Comparison of ENCODE assay signal across 19 cellular contexts in genomic region chr11:9851366-9851765, GRCh38.
A peak's percentile ranks its signal among the peaks of the same experiment; 100 is the strongest.
DNase-seq lines count a peak whose midpoint lies in the region; ATAC-seq and TF ChIP-seq lines count a peak whose summit lies in the region.
"Had no signal": no experiment of that assay in that cellular context is flagged by ENCODE, and none has a peak within 500 bp of the region (broad histone marks: within the 10 kb centered on the region; RNA-seq: fewer than 3 reads in every experiment).

No MANE protein-coding gene starts in this region.

- TF ChIP-seq RAD21 in IMR-90 (IDR thresholded peaks at IDR 0.05; ENCODE audit: low read length) = no peak

- no peak overlapping the region for H2AK9ac ChIP-seq in IMR-90 (replicated peaks; ENCODE audit: low read depth, low read length, poor library complexity)

- no peak overlapping the region for H4K8ac ChIP-seq in IMR-90 (ENCODE audit: low read depth in 2 of 2, low read length in 2 of 2)

- no peak overlapping the region for H2AK5ac ChIP-seq in IMR-90 (ENCODE audit: low read depth, low read length)

- H3K4me1 ChIP-seq in ACC112 (ENCODE audit: control insufficient read depth, insufficient read depth, low read length, unreplicated experiment) = peaks cover 48% of the 10 kb centered on the region
- peaks cover 12% of the 10 kb centered on the region for H3K4me1 ChIP-seq in IMR-90 (ENCODE audit: control insufficient read depth, insufficient read depth, low read length)
- no peaks in the 10 kb centered on the region for H3K4me1 ChIP-seq in mammary epithelial cell (ENCODE audit: insufficient read depth, low read length)

- in situ Hi-C loops in IMR-90 (cut with MboI; ENCODE audit: low sequenced_read_pairs) (no loop called here), mammary epithelial cell (cut with MboI; ENCODE audit: low sequenced_read_pairs in 2 of 2) (loop anchor here in 1 of 2 donors (25.0 kb wide), 1 partner anchor 461 kb away; the partner anchor contains the start of gene ADM)

- H3K27ac ChIP-seq in ACC112 (ENCODE audit: low read depth, low read length) (peak overlapping the region; percentile 89), IMR-90 (ENCODE audit: insufficient read depth, low read length) (no peak overlapping the region), mammary epithelial cell (ENCODE audit: insufficient read depth, low read depth, low read length) (no peak overlapping the region)

- dilution Hi-C loops in IMR-90 (cut with HindIII; ENCODE audit: low sequenced_read_pairs, unreplicated experiment) = no loop called here
- dilution Hi-C loops in mammary epithelial cell (cut with HindIII; ENCODE audit: low sequenced_read_pairs) = no loop called here

- H2BK120ac ChIP-seq in IMR-90 (ENCODE audit: low read depth, low read length) = no peak overlapping the region

- no peak overlapping the region for H2AFZ ChIP-seq in ACC112 (ENCODE audit: low read length, unreplicated experiment)
- no peak overlapping the region for H2AFZ ChIP-seq in IMR-90 (replicated peaks; ENCODE audit: low read length, poor library complexity)
- no peak overlapping the region for H2AFZ ChIP-seq in mammary epithelial cell (ENCODE audit: low read depth, low read length)

- H3K79me1 ChIP-seq in IMR-90 (ENCODE audit: low read depth in 1 of 2, low read length in 2 of 2) = peaks cover 0 to 18% of the 10 kb centered on the region in 2 experiments; a peak in 2 of 4 replicates

- H3K4me2 ChIP-seq in IMR-90 (ENCODE audit: low read depth, low read length) (no peak overlapping the region), mammary epithelial cell (ENCODE audit: insufficient read depth, low read depth, low read length) (no peak overlapping the region)

- peak overlapping the region; percentile 93; the same call in 1 of the 2 replicates for H3K18ac ChIP-seq in IMR-90 (ENCODE audit: low read depth, low read length)

- no peak overlapping the region for H3K56ac ChIP-seq in IMR-90 (ENCODE audit: extremely low read depth, insufficient read depth, low read length)

- no peak overlapping the region for H2BK20ac ChIP-seq in IMR-90 (ENCODE audit: low read depth, low read length)

- CTCF ChIA-PET in IMR-90 (lab: Yijun Ruan, JAX) (interaction anchor here (0.6 kb wide), 1 partner anchor 21 kb away, joined by 4 read pairs; no protein-coding TSS in a partner anchor), mammary epithelial cell (lab: Charles Lee; ENCODE audit: low non-redundant PET) (no interaction called here)

- no peak overlapping the region for H3K9ac ChIP-seq in IMR-90 (ENCODE audit: low read depth, low read length)
- no peak overlapping the region for H3K9ac ChIP-seq in mammary epithelial cell (ENCODE audit: insufficient read depth, low read length)

- peak overlapping the region; percentile 98 for H2BK5ac ChIP-seq in IMR-90 (ENCODE audit: low read depth, low read length, poor library complexity, severe bottlenecking)

- H3K4me3 ChIP-seq in ACC112 (ENCODE audit: low read depth, low read length) = no peak overlapping the region
- H3K4me3 ChIP-seq in IMR-90 (ENCODE audit: insufficient read depth, low read depth, low read length) = no peak overlapping the region
- H3K4me3 ChIP-seq in mammary epithelial cell (replicated peaks in 1 of 3; ENCODE audit: insufficient read depth in 1 of 3, low read depth in 2 of 3, low read length in 3 of 3) = no peak overlapping the region
- H3K4me3 ChIP-seq: MG63 had no signal

- peaks cover 7% of the 10 kb centered on the region for H3K9me1 ChIP-seq in IMR-90 (ENCODE audit: insufficient read depth, low read length)

- H3K27me3 ChIP-seq in ACC112 (ENCODE audit: insufficient read depth, low read length) (no peaks in the 10 kb centered on the region), IMR-90 (ENCODE audit: control insufficient read depth, insufficient read depth, low read length) (no peaks in the 10 kb centered on the region), mammary epithelial cell (ENCODE audit: insufficient read depth, low read length) (no peaks in the 10 kb centered on the region)
- H3K27me3 ChIP-seq: MG63 had no signal

- H4K20me1 ChIP-seq in IMR-90 (ENCODE audit: insufficient read depth, low read length) = no peaks in the 10 kb centered on the region
- no peaks in the 10 kb centered on the region for H4K20me1 ChIP-seq in mammary epithelial cell (ENCODE audit: insufficient read depth, low read length)

- TF ChIP-seq POLR2A in IMR-90 (IDR thresholded peaks at IDR 0.05; ENCODE audit: low read depth, low read length) = no peak

- TF ChIP-seq CTCF in IMR-90 (conservative IDR thresholded peaks at IDR 0.05; ENCODE audit: low read depth, low read length) (no peak), mammary epithelial cell (conservative IDR thresholded peaks at IDR 0.05 in 1 of 2, IDR thresholded peaks at IDR 0.05 in 1 of 2; ENCODE audit: extremely low read depth in 1 of 2, insufficient read depth in 1 of 2, low read depth in 1 of 2, low read length in 2 of 2) (no peak)

- ATAC-seq in IMR-90 (ENCODE audit: low read depth) = no peak
- ATAC-seq: right cardiac atrium had no signal

- intact Hi-C loops in IMR-90 (cut with micrococcal nuclease) = loop anchor here (10.0 kb wide), 1 partner anchor 223 kb away; no protein-coding TSS in a partner anchor
- intact Hi-C loops in mammary epithelial cell (cut with micrococcal nuclease) = no loop called here

- no peak overlapping the region for H4K91ac ChIP-seq in IMR-90 (ENCODE audit: insufficient read depth, low read depth, low read length)

- H3K9me3 ChIP-seq in IMR-90 (ENCODE audit: control insufficient read depth, insufficient read depth, low read length) = no peaks in the 10 kb centered on the region
- H3K9me3 ChIP-seq in mammary epithelial cell (replicated peaks; ENCODE audit: insufficient read depth, low read length) = no peaks in the 10 kb centered on the region
- H3K9me3 ChIP-seq: MG63 had no signal

- no CpG with 5 or more reads among the region's 4 CpGs for WGBS in IMR-90 (ENCODE audit: extremely low coverage in 2 of 2, insufficient read length in 1 of 2), 2 experiments
- WGBS in mammary epithelial cell (ENCODE audit: low coverage, missing lambda C conversion rate) = 90% methylated on average over 4 of the region's 4 CpGs

- BruUV-seq in IMR-90 (replicated peaks; lab: Mats Ljungman, UMichigan) (no TSS peak), mammary epithelial cell (replicated peaks; lab: Mats Ljungman, UMichigan) (no TSS peak)

- no peak overlapping the region for H2BK15ac ChIP-seq in IMR-90 (ENCODE audit: low read depth, low read length)

- H4K5ac ChIP-seq in IMR-90 (ENCODE audit: low read depth, low read length) = peak overlapping the region; percentile 87; the same call in 1 of the 2 replicates

- POLR2A ChIA-PET in IMR-90 (lab: Charles Lee; ENCODE audit: unreplicated experiment) = no interaction called here

- H3K4ac ChIP-seq in IMR-90 (ENCODE audit: low read depth, low read length) = no peak overlapping the region

- no peak overlapping the region for H3K14ac ChIP-seq in IMR-90 (replicated peaks; ENCODE audit: low read depth, low read length)

- peaks cover 27% of the 10 kb centered on the region for H3K36me3 ChIP-seq in ACC112 (ENCODE audit: insufficient read depth, low read length)
- H3K36me3 ChIP-seq in IMR-90 (ENCODE audit: control insufficient read depth, insufficient read depth, low read length) = peaks cover 7% of the 10 kb centered on the region
- peaks cover 2% of the 10 kb centered on the region for H3K36me3 ChIP-seq in mammary epithelial cell (ENCODE audit: insufficient read depth, low read length)

- DNase-seq in IMR-90 (peak; percentile 41), mammary epithelial cell (peak; percentile 58), iris pigment epithelial cell (ENCODE audit: low read depth) (peak; percentile 93), DMS79 treated with DMSO at 0.1 percent for 48 hours (lab: John Stamatoyannopoulos, UW) (no peak), pons (ENCODE audit: low spot score) (no peak), foreskin melanocyte (no peak), T-helper 2 cell (no peak)
- DNase-seq: activated CD4-positive, alpha-beta memory T cell treated with anti-CD3 and anti-CD28 coated beads, Interleukin-2, amount 10 ng/mL, durations not matched to agents 7 days and 5 days; CD4-positive, alpha-beta T cell; DMS153; endodermal cell; H7; MG63; NCI-H146; NCI-H524 treated with DMSO at 0.1 percent for 48 hours; nucleus accumbens; right cardiac atrium; substantia nigra had no signal

- no peaks in the 10 kb centered on the region for H3K79me2 ChIP-seq in ACC112 (ENCODE audit: control insufficient read depth, insufficient read depth, low read length, unreplicated experiment)
- no peaks in the 10 kb centered on the region for H3K79me2 ChIP-seq in mammary epithelial cell (ENCODE audit: insufficient read depth, low read length)

- H3K23ac ChIP-seq in IMR-90 (ENCODE audit: low read depth, low read length) = no peak overlapping the region

TF ChIP-seq in IMR-90, 13 proteins besides CTCF, POLR2A, EP300 and RAD21:
- TF ChIP-seq NFE2L2 (IDR thresholded peaks at IDR 0.05; ENCODE audit: low read depth, low read length) = no peak
- TF ChIP-seq, protein P1, sequence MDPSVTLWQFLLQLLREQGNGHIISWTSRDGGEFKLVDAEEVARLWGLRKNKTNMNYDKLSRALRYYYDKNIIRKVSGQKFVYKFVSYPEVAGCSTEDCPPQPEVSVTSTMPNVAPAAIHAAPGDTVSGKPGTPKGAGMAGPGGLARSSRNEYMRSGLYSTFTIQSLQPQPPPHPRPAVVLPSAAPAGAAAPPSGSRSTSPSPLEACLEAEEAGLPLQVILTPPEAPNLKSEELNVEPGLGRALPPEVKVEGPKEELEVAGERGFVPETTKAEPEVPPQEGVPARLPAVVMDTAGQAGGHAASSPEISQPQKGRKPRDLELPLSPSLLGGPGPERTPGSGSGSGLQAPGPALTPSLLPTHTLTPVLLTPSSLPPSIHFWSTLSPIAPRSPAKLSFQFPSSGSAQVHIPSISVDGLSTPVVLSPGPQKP (IDR thresholded peaks at IDR 0.05; ENCODE audit: borderline replicate concordance, low read depth, low read length) = no peak
- TF ChIP-seq MAZ (IDR thresholded peaks at IDR 0.05; ENCODE audit: borderline replicate concordance, low read depth, low read length) = no peak
- no peak for TF ChIP-seq RCOR1 (IDR thresholded peaks at IDR 0.05; ENCODE audit: insufficient replicate concordance, low read length)
- no peak for TF ChIP-seq MXI1 (IDR thresholded peaks at IDR 0.05; ENCODE audit: borderline replicate concordance, low read depth, low read length)
- no peak for TF ChIP-seq CEBPB (IDR thresholded peaks at IDR 0.05; ENCODE audit: low read depth, low read length)
- TF ChIP-seq FOS (IDR thresholded peaks at IDR 0.05; ENCODE audit: low read depth, low read length) = no peak
- no peak for TF ChIP-seq CHD1 (IDR thresholded peaks at IDR 0.05; ENCODE audit: low read depth, low read length)
- no peak for TF ChIP-seq BHLHE40 (IDR thresholded peaks at IDR 0.05; ENCODE audit: low read depth, low read length)
- no peak for TF ChIP-seq MAFK (IDR thresholded peaks at IDR 0.05; ENCODE audit: low read depth, low read length)

Comparison
In these comparisons a context has a peak if more than half of its experiments do, and no peak if none do; other contexts are left out.
1. DNase-seq: peak in IMR-90 (single experiment), mammary epithelial cell (single experiment) and iris pigment epithelial cell (single experiment); none in DMS79 treated with DMSO at 0.1 percent for 48 hours (single experiment), pons (single experiment), foreskin melanocyte (single experiment) and T-helper 2 cell (0 of 5).